In the genomic region with DNA sequence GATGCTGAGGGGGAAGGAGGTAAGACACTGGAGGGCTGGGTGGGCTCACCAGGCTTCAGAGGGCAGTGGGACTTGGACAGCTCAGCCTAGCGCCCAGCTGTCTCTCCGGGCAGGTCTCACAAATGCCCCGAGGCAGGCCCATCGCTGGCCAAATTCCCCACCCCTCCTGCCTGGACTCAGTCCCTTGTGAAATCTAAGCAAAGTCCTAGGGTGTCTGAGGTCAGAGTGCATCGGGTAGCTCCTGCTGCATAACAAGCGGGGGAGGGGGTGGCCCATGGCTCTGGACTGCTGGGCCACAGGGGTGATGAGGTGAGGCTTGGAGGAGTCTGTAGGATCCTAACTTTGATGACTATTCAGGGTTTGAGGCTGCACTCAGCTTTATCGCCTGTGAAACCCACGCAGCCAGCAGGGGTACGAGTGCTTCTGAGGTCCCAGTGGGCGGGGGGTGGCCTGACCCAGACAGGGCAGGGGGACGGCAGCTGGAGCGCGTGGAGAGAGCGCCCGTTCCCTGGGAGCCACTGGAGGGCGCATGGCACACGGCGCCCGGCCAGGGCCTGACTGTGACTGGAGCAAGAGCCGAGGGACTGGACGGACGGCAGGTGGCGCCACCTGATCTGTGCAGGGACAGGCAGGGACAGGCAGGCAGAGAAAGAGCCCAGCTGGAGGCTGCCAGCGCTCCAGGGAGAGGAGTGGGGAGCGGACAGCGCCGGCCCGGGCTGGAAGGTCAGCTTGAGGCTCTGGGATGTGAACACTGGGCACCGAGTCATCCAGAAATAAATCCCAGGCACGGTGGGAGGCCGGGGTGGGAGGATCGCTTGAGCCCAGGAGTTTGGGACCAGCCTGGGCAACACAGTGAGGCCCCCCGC, we compare ENCODE assay signal across 8 cellular contexts.
A peak's percentile ranks its signal among the peaks of the same experiment; 100 is the strongest.
DNase-seq lines count a peak whose midpoint lies in the region; ATAC-seq lines count a peak whose summit lies in the region.

No MANE protein-coding gene starts in this region.

- DNase-seq in CD1c-positive myeloid dendritic cell (ENCODE audit: extremely low spot score) (peak; percentile 96), NCI-H510A treated with DMSO at 0.1 percent for 48 hours (lab: John Stamatoyannopoulos, UW) (peak; percentile 42), kidney tubule cell (ENCODE audit: low spot score) (peak; percentile 94)
- peak; percentile 92 for DNase-seq in activated CD4-positive, CD25-positive, alpha-beta regulatory T cell treated with anti-CD3 and anti-CD28 coated beads, Interleukin-2, amount 50 U/mL, for 72 hours
- DNase-seq in central memory CD4-positive, alpha-beta T cell, result peak; percentile 85
- peak; percentile 95 to 97 for DNase-seq in stimulated activated CD4-positive, alpha-beta T cell treated with anti-CD3 and anti-CD28 coated beads, Interleukin-2, amount 100 ng/mL, for 48 hours

- peak; percentile 89 for ATAC-seq in GM19372 (IDR thresholded peaks at IDR 0.05; ENCODE audit: low read depth, unreplicated experiment)
- peak; percentile 78 for ATAC-seq in HG03442 (IDR thresholded peaks at IDR 0.05; ENCODE audit: unreplicated experiment)

Comparison
In these comparisons a context has a peak if more than half of its experiments do, and no peak if none do; other contexts are left out.
1. Peak in every context shown above with its lines: DNase-seq and ATAC-seq.
2. DNase-seq: peak in every context shown above with its lines; median percentile 96 in CD1c-positive myeloid dendritic cell; 96 in stimulated activated CD4-positive, alpha-beta T cell treated with anti-CD3 and anti-CD28 coated beads, Interleukin-2, amount 100 ng/mL, for 48 hours; 94 in kidney tubule cell; 92 in activated CD4-positive, CD25-positive, alpha-beta regulatory T cell treated with anti-CD3 and anti-CD28 coated beads, Interleukin-2, amount 50 U/mL, for 72 hours; 85 in central memory CD4-positive, alpha-beta T cell; 42 in NCI-H510A treated with DMSO at 0.1 percent for 48 hours.